ENCODE assay signal across 8 cellular contexts in genomic region chr19:51926426-51926783, GRCh38. TPM values are rescaled to one million over a fixed set of nuclear protein-coding genes. Genes with fewer than 3 reads are reported as not detected.
A peak's percentile ranks its signal among the peaks of the same experiment; 100 is the strongest.
DNase-seq lines count a peak whose midpoint lies in the region; ATAC-seq and TF ChIP-seq lines count a peak whose summit lies in the region.

No MANE protein-coding gene starts in this region.

- DNase-seq in AG09309 (ENCODE audit: low read depth) (no peak), MG63 (no peak), natural killer cell (no peak), GM20000 (ENCODE audit: low spot score) (no peak), NCI-H1417 (lab: John Stamatoyannopoulos, UW) (no peak)

- H3K36me3 Mint-ChIP-seq in natural killer cell, result peaks cover 18% of the 10 kb centered on the region

- intact Hi-C loops in natural killer cell (cut with micrococcal nuclease), result loop anchor here (2.0 to 5.0 kb wide), 2 partner anchors 81 to 122 kb away; partner anchors contain the start of genes ZNF432 and ZNF615

- H3K4me3 ChIP-seq in AG09309 (ENCODE audit: control insufficient read depth, low read depth, low read length) (peak overlapping the region; percentile 72), MG63 (peak overlapping the region; percentile 85), ectodermal cell (ENCODE audit: insufficient read depth, low read depth, low read length) (peak overlapping the region; percentile 61)

- H3K27me3 Mint-ChIP-seq in natural killer cell (ENCODE audit: low read depth in 2 of 2), result no peaks in the 10 kb centered on the region

- H3K27ac Mint-ChIP-seq in natural killer cell, result peak overlapping the region; percentile 86 to 98

- no peak for TF ChIP-seq CTCF in AG09309 (IDR thresholded peaks at IDR 0.05; ENCODE audit: control insufficient read depth, insufficient read depth, low read depth, low read length, missing control alignments)
- TF ChIP-seq CTCF in natural killer cell (IDR thresholded peaks at IDR 0.05), result no peak
- TF ChIP-seq CTCF in GM20000 (IDR thresholded peaks at IDR 0.05; ENCODE audit: extremely low read depth, missing control alignments), result no peak

- WGBS in ectodermal cell, 2 experiments, result 28 to 33% methylated on average over 11 of the region's 11 CpGs

- H3K4me1 Mint-ChIP-seq in natural killer cell, result peaks cover 29 to 36% of the 10 kb centered on the region in 2 donors

- no peaks in the 10 kb centered on the region for H3K4me1 ChIP-seq in ectodermal cell (ENCODE audit: control insufficient read depth, insufficient read depth, low read length)

- H3K4me3 Mint-ChIP-seq in natural killer cell, result peak overlapping the region; percentile 96

- ATAC-seq in natural killer cell (no peak), HG02571 (IDR thresholded peaks at IDR 0.05; ENCODE audit: unreplicated experiment) (no peak), HG03457 (IDR thresholded peaks at IDR 0.05; ENCODE audit: unreplicated experiment) (no peak)

- H3K27me3 ChIP-seq in MG63, result no peaks in the 10 kb centered on the region
- no peaks in the 10 kb centered on the region for H3K27me3 ChIP-seq in ectodermal cell (ENCODE audit: control insufficient read depth, insufficient read depth, low read length, poor library complexity, severe bottlenecking)

- H3K27ac ChIP-seq in ectodermal cell (ENCODE audit: insufficient read depth, low read depth, low read length, poor library complexity, severe bottlenecking), result no peak overlapping the region

- peaks cover 7 to 15% of the 10 kb centered on the region in 2 donors for H3K9me3 Mint-ChIP-seq in natural killer cell

- H3K36me3 ChIP-seq in MG63 (peaks cover 18% of the 10 kb centered on the region), ectodermal cell (ENCODE audit: control insufficient read depth, insufficient read depth, low read length) (no peaks in the 10 kb centered on the region)

- peaks cover 33% of the 10 kb centered on the region for H3K9me3 ChIP-seq in MG63
- H3K9me3 ChIP-seq in ectodermal cell (ENCODE audit: control insufficient read depth, low read length), result peaks cover 4% of the 10 kb centered on the region

RNA-seq across cellular contexts. Expression of gene ZNF613, which starts 0.9 kb away (rescaled TPM):
- total RNA-seq in MG63 (2014; rRNA removed; shearing (Covaris generic); ENCODE audit: low replicate concordance), result 0.84 and 3.0 TPM in 2 replicates
- 10.6 TPM for polyA plus RNA-seq in ectodermal cell (2013, experiment 1 of 4)
- 13.4 TPM for polyA plus RNA-seq in ectodermal cell (2013, experiment 2 of 4)
- 11.7 TPM for polyA plus RNA-seq in ectodermal cell (2013, experiment 3 of 4)
- 12.9 TPM for polyA plus RNA-seq in ectodermal cell (2013, experiment 4 of 4)
- total RNA-seq in natural killer cell, result 1 to 10 TPM; 1.8 to 3.9 (median 2.5) TPM

RNA-seq across cellular contexts. Expression of gene ZNF649, which starts 21.6 kb away (rescaled TPM):
- 6.6 and 7.4 TPM in 2 replicates for total RNA-seq in MG63 (2014; rRNA removed; shearing (Covaris generic); ENCODE audit: low replicate concordance)
- 33.6 TPM for polyA plus RNA-seq in ectodermal cell (2013, experiment 1 of 4)
- 38.8 TPM for polyA plus RNA-seq in ectodermal cell (2013, experiment 2 of 4)
- 27.4 TPM for polyA plus RNA-seq in ectodermal cell (2013, experiment 3 of 4)
- polyA plus RNA-seq in ectodermal cell (2013, experiment 4 of 4), result 30.4 TPM
- 10 to 100 TPM; 11.0 to 16.1 (median 12.3) TPM for total RNA-seq in natural killer cell

RNA-seq across cellular contexts. Expression of gene ZNF577, which starts 38.7 kb away (rescaled TPM):
- 1.3 and 2.0 TPM in 2 replicates for total RNA-seq in MG63 (2014; rRNA removed; shearing (Covaris generic); ENCODE audit: low replicate concordance)
- polyA plus RNA-seq in ectodermal cell (2013, experiment 1 of 4), result 31.4 TPM
- polyA plus RNA-seq in ectodermal cell (2013, experiment 2 of 4), result 27.2 TPM
- polyA plus RNA-seq in ectodermal cell (2013, experiment 3 of 4), result 24.1 TPM
- 27.6 TPM for polyA plus RNA-seq in ectodermal cell (2013, experiment 4 of 4)
- 10 to 100 TPM in 2 of 3 donors, 1 to 10 TPM in 1; 8.5 to 15.6 (median 12.4) TPM for total RNA-seq in natural killer cell
